In the genomic region with DNA sequence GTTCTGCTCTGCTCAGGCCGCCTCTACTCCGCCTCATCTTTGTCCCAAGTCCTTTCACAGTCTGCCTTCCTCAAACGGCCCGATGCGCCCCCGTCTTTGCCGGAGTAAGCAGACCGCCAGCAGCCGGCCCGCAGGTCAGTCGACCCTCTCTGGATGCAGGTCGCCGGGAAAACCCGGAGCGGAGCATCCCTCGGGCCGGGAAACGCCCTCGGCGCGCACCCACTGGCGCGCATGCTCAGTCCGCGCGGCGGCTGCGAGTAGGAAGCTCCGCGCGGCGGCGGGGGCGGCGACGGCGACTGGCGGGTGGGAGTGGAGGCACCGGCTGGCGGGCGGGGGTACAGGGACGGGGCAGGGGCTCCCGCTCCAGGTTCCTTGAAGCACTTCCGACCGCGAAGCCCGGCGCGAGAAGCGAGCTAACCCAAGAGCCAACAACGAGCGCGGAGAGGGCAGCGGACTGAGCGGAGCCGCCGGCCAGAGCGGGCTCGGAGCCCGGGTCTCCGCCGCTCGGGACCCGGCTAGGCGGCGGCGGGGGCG, we compare ENCODE assay signal across 8 cellular contexts. TPM values are rescaled to one million over a fixed set of nuclear protein-coding genes. Genes with fewer than 3 reads are reported as not detected.
A peak's percentile ranks its signal among the peaks of the same experiment; 100 is the strongest.
DNase-seq lines count a peak whose midpoint lies in the region; ATAC-seq and TF ChIP-seq lines count a peak whose summit lies in the region.

A gene (plus strand): TSS at position 286 of the 534 bp plus-strand sequence. CDS start 252 bp downstream, outside the sequence.

- peak; percentile 93 for ATAC-seq in left cardiac atrium
- ATAC-seq in upper lobe of right lung: peak; percentile 92

- H3K4me3 ChIP-seq in SU-DHL-6 (ENCODE audit: insufficient read depth, low read length, poor library complexity, severe bottlenecking) (peak within 1 kb of the TSS; percentile 81), prostate gland (peak within 1 kb of the TSS; percentile 73 to 78), upper lobe of right lung (peak within 1 kb of the TSS; percentile 84)

- no peaks in the 10 kb centered on the region for H3K9me2 ChIP-seq in SU-DHL-6 (replicated peaks; ENCODE audit: insufficient read depth, low read length)

- CTCF ChIA-PET in HEK293T (lab: Yijun Ruan, JAX): interaction anchor here (0.6 to 3.0 kb wide), 5 partner anchors 60 to 1596 kb away, joined by 3 to 27 read pairs (median 6); no protein-coding TSS in a partner anchor

- H3K4me2 ChIP-seq in SU-DHL-6 (ENCODE audit: low read depth, low read length, poor library complexity, severe bottlenecking): peak within 1 kb of the TSS; percentile 81

- no peaks in the 10 kb centered on the region for H3K27me3 ChIP-seq in SU-DHL-6 (ENCODE audit: low read length)
- no peaks in the 10 kb centered on the region for H3K27me3 ChIP-seq in prostate gland (replicated peaks; ENCODE audit: insufficient read depth)
- H3K27me3 ChIP-seq in upper lobe of right lung: no peaks in the 10 kb centered on the region

- H3F3A ChIP-seq in SU-DHL-6 (ENCODE audit: insufficient read depth): peaks cover 18% of the 10 kb centered on the region

- no peaks in the 10 kb centered on the region for H3K4me1 ChIP-seq in prostate gland (replicated peaks)
- peaks cover 11% of the 10 kb centered on the region for H3K4me1 ChIP-seq in upper lobe of right lung

- H3K9ac ChIP-seq in SU-DHL-6 (ENCODE audit: low read length): peak within 1 kb of the TSS; percentile 65

- H4K20me1 ChIP-seq in SU-DHL-6 (ENCODE audit: low read depth, low read length): peaks cover 11% of the 10 kb centered on the region; the same call in 1 of the 2 replicates

- 0 out of 2 replicates have a peak, but pooled peaks cover 2% of the 10 kb centered on the region for H3K36me3 ChIP-seq in SU-DHL-6 (ENCODE audit: low read length)
- no peaks in the 10 kb centered on the region for H3K36me3 ChIP-seq in prostate gland
- H3K36me3 ChIP-seq in upper lobe of right lung: no peaks in the 10 kb centered on the region

- DNase-seq in HEK293T (ENCODE audit: extremely low spot score) (peak; percentile 91), MV-4-11 (lab: John Stamatoyannopoulos, UW) (peak; percentile 44), amniotic epithelial cell (ENCODE audit: low read depth) (peak; percentile 87), left cardiac atrium (peak; percentile 94), prostate gland (ENCODE audit: low spot score) (peak; percentile 90), upper lobe of right lung (peak; percentile 95)

- no peak for TF ChIP-seq CTCF in SU-DHL-6 (IDR thresholded peaks at IDR 0.05; ENCODE audit: insufficient read depth, low read length, poor library complexity, severe bottlenecking)
- TF ChIP-seq CTCF in prostate gland (IDR thresholded peaks at IDR 0.05): no peak
- no peak for TF ChIP-seq CTCF in upper lobe of right lung (IDR thresholded peaks at IDR 0.05)

- POLR2A ChIA-PET in HEK293T (lab: Yijun Ruan, JAX): interaction anchor here (0.7 to 2.8 kb wide), 18 partner anchors 9 to 210 kb away, joined by 3 to 15 read pairs (median 6); no protein-coding TSS in a partner anchor

- intact Hi-C loops in left cardiac atrium (cut with DNase I) (loop anchor here in 1 of 2 donors (5.0 kb wide), 1 partner anchor 163 kb away; no protein-coding TSS in a partner anchor), prostate gland (cut with DNase I) (loop anchor here (1.0 to 10.0 kb wide), 2 partner anchors 162 to 250 kb away; a partner anchor contains a TSS), upper lobe of right lung (cut with DNase I) (no loop called here)

- peak within 1 kb of the TSS; percentile 75 for H2AFZ ChIP-seq in SU-DHL-6 (ENCODE audit: low read depth, low read length, severe bottlenecking)

- TF ChIP-seq POLR2A in GM10847 (IDR thresholded peaks at IDR 0.05; ENCODE audit: extremely low read depth, insufficient read length): peak; percentile 46
- peak; percentile 73 for TF ChIP-seq POLR2A in prostate gland (IDR thresholded peaks at IDR 0.05)

- under 1% methylated on average over 37 of the region's 68 CpGs for WGBS in prostate gland

- no peaks in the 10 kb centered on the region for H3K9me3 ChIP-seq in SU-DHL-6 (ENCODE audit: insufficient read depth, low read length)
- H3K9me3 ChIP-seq in prostate gland: no peaks in the 10 kb centered on the region
- no peaks in the 10 kb centered on the region for H3K9me3 ChIP-seq in upper lobe of right lung

- H3K27ac ChIP-seq in SU-DHL-6 (ENCODE audit: low read depth, low read length) (peak within 1 kb of the TSS; percentile 78), prostate gland (peak within 1 kb of the TSS; percentile 81 to 83), upper lobe of right lung (peak within 1 kb of the TSS; percentile 72)

- peaks cover 18% of the 10 kb centered on the region for H3K79me2 ChIP-seq in SU-DHL-6 (ENCODE audit: insufficient read depth, low read length)

TF ChIP-seq in HEK293T, 16 proteins besides CTCF, POLR2A, EP300 and RAD21:
- TF ChIP-seq NFRKB (IDR thresholded peaks at IDR 0.05) (no peak), BHLHE40 (IDR thresholded peaks at IDR 0.05; ENCODE audit: borderline replicate concordance) (no peak), FOXM1 (IDR thresholded peaks at IDR 0.05; ENCODE audit: borderline replicate concordance) (0 out of 2 replicates have a peak, but pooled peaks have one; percentile 40), FOXK2 (IDR thresholded peaks at IDR 0.05) (no peak), SP1 (IDR thresholded peaks at IDR 0.05) (no peak), L3MBTL2 (conservative IDR thresholded peaks at IDR 0.05) (peak; percentile 30; the same call in 1 of the 2 replicates), ZNF384 (IDR thresholded peaks at IDR 0.05) (no peak), LEF1 (IDR thresholded peaks at IDR 0.05; ENCODE audit: borderline replicate concordance) (no peak), SUZ12 (IDR thresholded peaks at IDR 0.05) (no peak), CTBP1 (IDR thresholded peaks at IDR 0.05; ENCODE audit: borderline replicate concordance) (peak; percentile 53; the same call in 1 of the 2 replicates), TARDBP (IDR thresholded peaks at IDR 0.05) (no peak), ELF4 (IDR thresholded peaks at IDR 0.05) (no peak), FOXA1 (IDR thresholded peaks at IDR 0.05) (no peak), HDGF (IDR thresholded peaks at IDR 0.05; ENCODE audit: borderline replicate concordance) (no peak), ARNT (IDR thresholded peaks at IDR 0.05) (peak; percentile 31; the same call in 1 of the 2 replicates)
- TF ChIP-seq, protein P1, sequence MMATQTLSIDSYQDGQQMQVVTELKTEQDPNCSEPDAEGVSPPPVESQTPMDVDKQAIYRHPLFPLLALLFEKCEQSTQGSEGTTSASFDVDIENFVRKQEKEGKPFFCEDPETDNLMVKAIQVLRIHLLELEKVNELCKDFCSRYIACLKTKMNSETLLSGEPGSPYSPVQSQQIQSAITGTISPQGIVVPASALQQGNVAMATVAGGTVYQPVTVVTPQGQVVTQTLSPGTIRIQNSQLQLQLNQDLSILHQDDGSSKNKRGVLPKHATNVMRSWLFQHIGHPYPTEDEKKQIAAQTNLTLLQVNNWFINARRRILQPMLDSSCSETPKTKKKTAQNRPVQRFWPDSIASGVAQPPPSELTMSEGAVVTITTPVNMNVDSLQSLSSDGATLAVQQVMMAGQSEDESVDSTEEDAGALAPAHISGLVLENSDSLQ (IDR thresholded peaks at IDR 0.05): no peak

RNA-seq across cellular contexts. Expression of the gene that starts here (rescaled TPM):
- 1 to 10 TPM; 3.8 to 4.9 TPM for total RNA-seq in left cardiac atrium
- total RNA-seq in prostate gland: 10 to 100 TPM; 25.0 to 25.6 TPM
- total RNA-seq in upper lobe of right lung: 22.3 TPM

Comparison
In these comparisons a context has a peak if more than half of its experiments do, and no peak if none do; other contexts are left out.
1. Peak in every context shown above with its lines: DNase-seq, ATAC-seq, H3K4me3 ChIP-seq and H3K27ac ChIP-seq.
2. DNase-seq: peak in every context shown above with its lines; median percentile 95 in upper lobe of right lung; 94 in left cardiac atrium; 91 in HEK293T; 90 in prostate gland; 87 in amniotic epithelial cell; 44 in MV-4-11.